Comparison of ENCODE assay signal across 8 cellular contexts in the genomic region with DNA sequence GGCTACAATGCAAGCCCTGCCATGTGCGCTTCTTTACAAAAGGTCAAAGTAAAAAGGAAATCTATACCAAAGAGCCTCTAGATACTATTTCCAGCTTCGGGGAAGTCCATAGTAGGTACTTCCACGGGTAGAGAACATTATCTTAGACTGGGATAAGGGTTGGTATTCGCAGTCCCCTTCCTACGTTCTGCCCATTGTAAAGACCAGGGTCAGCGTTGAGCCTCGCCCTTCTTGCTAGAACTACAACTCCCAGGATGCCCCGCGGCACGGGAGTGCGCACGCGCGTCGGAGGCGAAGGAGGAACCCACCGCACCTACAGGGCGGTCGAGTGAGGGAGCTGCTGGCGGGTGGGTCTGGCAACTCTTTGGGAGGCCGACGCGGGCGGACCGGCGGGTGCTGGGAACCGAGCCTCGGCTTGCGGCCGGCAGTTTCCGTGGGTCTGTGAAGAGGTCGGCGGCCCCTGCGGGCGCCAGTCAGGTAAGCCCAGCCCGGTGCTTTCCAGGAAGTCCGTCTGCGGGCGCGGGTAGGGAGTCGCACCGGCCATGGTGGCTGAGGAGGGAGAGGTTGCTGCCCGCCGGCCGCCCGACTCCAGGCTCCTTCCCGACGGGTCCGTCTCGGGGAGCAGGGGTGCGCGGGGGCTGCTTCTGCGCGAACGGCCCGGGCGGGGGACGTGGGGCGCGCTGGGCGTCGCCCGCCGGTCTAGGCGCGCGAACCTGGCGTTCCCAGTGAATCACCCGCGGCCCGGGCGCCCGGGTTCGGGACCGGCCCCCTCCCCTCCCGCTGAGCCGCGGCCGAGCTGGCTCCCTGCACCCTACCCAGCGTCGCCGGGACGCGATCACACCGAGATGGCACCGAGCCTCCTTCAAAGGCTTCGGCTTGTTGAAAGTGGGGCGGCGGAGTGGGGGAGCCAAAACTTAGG. TPM values are rescaled to one million over a fixed set of nuclear protein-coding genes. Genes with fewer than 3 reads are reported as not detected.
DNase-seq lines count a peak whose midpoint lies in the region; ATAC-seq, FAIRE-seq and TF ChIP-seq lines count a peak whose summit lies in the region.

A gene (plus strand): TSS at position 294 of the 919 bp plus-strand sequence. CDS start 33,232 bp downstream, outside the sequence.

- peak within 1 kb of the TSS; percentile 88 for H3K27ac Mint-ChIP-seq in T-helper 17 cell
- peak within 1 kb of the TSS; percentile 96 for H3K27ac Mint-ChIP-seq in progenitor cell of endocrine pancreas

- ATAC-seq in HG02759 (IDR thresholded peaks at IDR 0.05; ENCODE audit: unreplicated experiment) (peak; percentile 89), T-helper 17 cell (peak; percentile 88), upper lobe of right lung (peak; percentile 97)

- DNase-seq in GM12891 (ENCODE audit: insufficient read length, low spot score) (peak; percentile 81), NCI-H128 (lab: John Stamatoyannopoulos, UW; ENCODE audit: unreplicated experiment) (peak; percentile 58), T-helper 17 cell (peak; percentile 80 to 84 (median 82)), left ventricle myocardium inferior (peak; percentile 94), progenitor cell of endocrine pancreas (ENCODE audit: low spot score, unreplicated experiment) (peak; percentile 93), upper lobe of right lung (peak; percentile 97)

- H3K27me3 Mint-ChIP-seq in T-helper 17 cell (no peaks in the 10 kb centered on the region), progenitor cell of endocrine pancreas (no peaks in the 10 kb centered on the region)

- TF ChIP-seq CTCF in left ventricle myocardium inferior (IDR thresholded peaks at IDR 0.05; ENCODE audit: borderline replicate concordance) (peak; percentile 21), progenitor cell of endocrine pancreas (IDR thresholded peaks at IDR 0.05; ENCODE audit: unreplicated experiment) (no peak), upper lobe of right lung (IDR thresholded peaks at IDR 0.05) (no peak)

- peak within 1 kb of the TSS; percentile 91 for H3K4me3 ChIP-seq in left ventricle myocardium inferior
- H3K4me3 ChIP-seq in upper lobe of right lung = peak within 1 kb of the TSS; percentile 91

- H3K9me3 ChIP-seq in T-helper 17 cell (ENCODE audit: control insufficient read depth, low read length, poor library complexity, severe bottlenecking) (no peaks in the 10 kb centered on the region), left ventricle myocardium inferior (replicated peaks) (no peaks in the 10 kb centered on the region), upper lobe of right lung (no peaks in the 10 kb centered on the region)

- H3K27me3 ChIP-seq in left ventricle myocardium inferior (ENCODE audit: low read depth) (no peaks in the 10 kb centered on the region), upper lobe of right lung (no peaks in the 10 kb centered on the region)

- H3K9me3 Mint-ChIP-seq in progenitor cell of endocrine pancreas (ENCODE audit: low read depth) = no peaks in the 10 kb centered on the region

- peaks cover 34% of the 10 kb centered on the region for H3K4me1 Mint-ChIP-seq in T-helper 17 cell
- H3K4me1 Mint-ChIP-seq in progenitor cell of endocrine pancreas (ENCODE audit: low read depth) = peaks cover 15% of the 10 kb centered on the region

- intact Hi-C loops in left ventricle myocardium inferior (cut with micrococcal nuclease) (no loop called here), upper lobe of right lung (cut with DNase I) (loop anchor here (10.0 kb wide), 1 partner anchor 55 kb away; no protein-coding TSS in a partner anchor)

- H3K36me3 ChIP-seq in left ventricle myocardium inferior (no peaks in the 10 kb centered on the region), upper lobe of right lung (no peaks in the 10 kb centered on the region)

- H3K36me3 Mint-ChIP-seq in T-helper 17 cell (ENCODE audit: low read depth) (peaks cover 2% of the 10 kb centered on the region), progenitor cell of endocrine pancreas (ENCODE audit: insufficient read depth) (no peaks in the 10 kb centered on the region)

- peak within 1 kb of the TSS; percentile 95 for H3K4me3 Mint-ChIP-seq in T-helper 17 cell
- H3K4me3 Mint-ChIP-seq in progenitor cell of endocrine pancreas (ENCODE audit: low read depth) = peak within 1 kb of the TSS; percentile 90

- peak within 1 kb of the TSS; percentile 78 for H3K27ac ChIP-seq in angular gyrus (ENCODE audit: low read depth, low read length)
- peak within 1 kb of the TSS; percentile 95 for H3K27ac ChIP-seq in left ventricle myocardium inferior (replicated peaks)
- H3K27ac ChIP-seq in upper lobe of right lung = peak within 1 kb of the TSS; percentile 93

- peaks cover 44% of the 10 kb centered on the region for H3K4me1 ChIP-seq in left ventricle myocardium inferior
- H3K4me1 ChIP-seq in upper lobe of right lung = peaks cover 37% of the 10 kb centered on the region

- FAIRE-seq in GM12891 (lab: Jason Lieb, UNC) = peak; percentile 99

- peak; percentile 81 for TF ChIP-seq POLR2A in GM12891 (IDR thresholded peaks at IDR 0.05; ENCODE audit: low read depth, low read length)

TF ChIP-seq in GM12891, 5 proteins besides CTCF, POLR2A, EP300 and RAD21:
- TF ChIP-seq POLR2AphosphoS5 (IDR thresholded peaks at IDR 0.05; ENCODE audit: low read depth, low read length) (peak; percentile 83), PAX5 (IDR thresholded peaks at IDR 0.05; ENCODE audit: insufficient read depth, low read length, severe bottlenecking) (no peak), SPI1 (IDR thresholded peaks at IDR 0.05; ENCODE audit: low read depth, low read length) (peak; percentile 22; the same call in 1 of the 2 replicates), TAF1 (IDR thresholded peaks at IDR 0.05; ENCODE audit: low read depth, low read length) (peak; percentile 26; the same call in 1 of the 2 replicates), POU2F2 (IDR thresholded peaks at IDR 0.05; ENCODE audit: low read depth, low read length) (no peak)
TF ChIP-seq in GM12891: peak in this region for 3.

RNA-seq across cellular contexts. Expression of the gene that starts here (rescaled TPM):
- polyA plus RNA-seq in GM12891 (2012; ENCODE audit: low read depth, missing spikeins) = 7.1 TPM
- total RNA-seq in T-helper 17 cell (10 to 100 TPM; 48.1 to 58.1 TPM), left ventricle myocardium inferior (30.9 TPM), progenitor cell of endocrine pancreas (37.4 and 40.0 TPM in 2 replicates), upper lobe of right lung (78.4 TPM)

Comparison
In these comparisons a context has a peak if more than half of its experiments do, and no peak if none do; other contexts are left out.
1. Peak in every context shown above with its lines: DNase-seq, ATAC-seq, H3K4me3 ChIP-seq and H3K27ac ChIP-seq.